Comparison of ENCODE assay signal across 8 cellular contexts in genomic region chr10:22230331-22230833, GRCh38. TPM values are rescaled to one million over a fixed set of nuclear protein-coding genes. Genes with fewer than 3 reads are reported as not detected.
A peak's percentile ranks its signal among the peaks of the same experiment; 100 is the strongest.
DNase-seq lines count a peak whose midpoint lies in the region; ATAC-seq and TF ChIP-seq lines count a peak whose summit lies in the region.

No MANE protein-coding gene starts in this region.

- H3K79me2 ChIP-seq in osteoblast (ENCODE audit: insufficient read depth, low read length), result no peaks in the 10 kb centered on the region

- H3K4me3 ChIP-seq in BJ (ENCODE audit: low read depth, low read length) (peak overlapping the region; percentile 75), osteoblast (ENCODE audit: insufficient read depth, low read length) (peak overlapping the region; percentile 76)

- peaks cover 4% of the 10 kb centered on the region for H3K36me3 Mint-ChIP-seq in activated CD4-positive, alpha-beta memory T cell treated with anti-CD3 and anti-CD28 coated beads for 36 hours

- ATAC-seq in GM19467 (IDR thresholded peaks at IDR 0.05; ENCODE audit: unreplicated experiment) (peak; percentile 31), HG02973 (IDR thresholded peaks at IDR 0.05; ENCODE audit: unreplicated experiment) (no peak), GM21360 (IDR thresholded peaks at IDR 0.05; ENCODE audit: unreplicated experiment) (no peak)

- H3K36me3 ChIP-seq in BJ (ENCODE audit: control insufficient read depth, insufficient read depth, low read length) (no peaks in the 10 kb centered on the region), osteoblast (ENCODE audit: insufficient read depth, low read length) (no peaks in the 10 kb centered on the region)

- H3K9me3 Mint-ChIP-seq in activated CD4-positive, alpha-beta memory T cell treated with anti-CD3 and anti-CD28 coated beads for 36 hours, result peaks cover 3% of the 10 kb centered on the region

- peak overlapping the region; percentile 96 for H3K27ac Mint-ChIP-seq in activated CD4-positive, alpha-beta memory T cell treated with anti-CD3 and anti-CD28 coated beads for 36 hours

- no peak for TF ChIP-seq CTCF in BJ (IDR thresholded peaks at IDR 0.05; ENCODE audit: insufficient read depth, low read depth, low read length)
- TF ChIP-seq CTCF in osteoblast (IDR thresholded peaks at IDR 0.05; ENCODE audit: extremely low read depth, low read depth, low read length), result no peak

- DNase-seq in BJ (ENCODE audit: low read depth) (no peak), NCI-H345 (lab: John Stamatoyannopoulos, UW) (peak; percentile 69), fibroblast of the conjunctiva (ENCODE audit: low read depth) (peak; percentile 64), osteoblast (ENCODE audit: insufficient read length, low spot score, missing footprints) (peak; percentile 68)
- peak; percentile 52 for DNase-seq in activated CD4-positive, alpha-beta memory T cell treated with anti-CD3 and anti-CD28 coated beads for 36 hours

- H3K4me1 ChIP-seq in osteoblast (ENCODE audit: insufficient read depth, low read length), result peaks cover 9% of the 10 kb centered on the region

- POLR2A ChIA-PET in BJ (lab: Charles Lee), result no interaction called here
- POLR2A ChIA-PET in activated CD4-positive, alpha-beta memory T cell treated with anti-CD3 and anti-CD28 coated beads for 36 hours (lab: Charles Lee), result interaction anchor here (1.0 kb wide), 1 partner anchor 78 kb away, joined by 3 read pairs; no protein-coding TSS in a partner anchor

- H3K9me3 ChIP-seq in osteoblast (ENCODE audit: low read depth, low read length), result no peaks in the 10 kb centered on the region

- peak overlapping the region; percentile 88 for H3K4me2 ChIP-seq in osteoblast (ENCODE audit: insufficient read depth, low read length)

- CTCF ChIA-PET in BJ (lab: Yijun Ruan, JAX), result interaction anchor here (1.1 to 1.6 kb wide), 2 partner anchors 14 to 759 kb away, joined by 3 read pairs; no protein-coding TSS in a partner anchor
- CTCF ChIA-PET in activated CD4-positive, alpha-beta memory T cell treated with anti-CD3 and anti-CD28 coated beads for 36 hours (lab: Charles Lee), result interaction anchor here (0.7 to 4.1 kb wide), 4 partner anchors 14 to 393 kb away, joined by 3 to 20 read pairs (median 6); no protein-coding TSS in a partner anchor

- H2AFZ ChIP-seq in osteoblast (ENCODE audit: low read length), result peak overlapping the region; percentile 88

- H3K4me3 Mint-ChIP-seq in activated CD4-positive, alpha-beta memory T cell treated with anti-CD3 and anti-CD28 coated beads for 36 hours, result peak overlapping the region; percentile 77

- peaks cover 16% of the 10 kb centered on the region for H3K4me1 Mint-ChIP-seq in activated CD4-positive, alpha-beta memory T cell treated with anti-CD3 and anti-CD28 coated beads for 36 hours (ENCODE audit: low read depth)

- no peaks in the 10 kb centered on the region for H4K20me1 ChIP-seq in osteoblast (ENCODE audit: insufficient read depth, low read length)

- peak overlapping the region; percentile 32 for H3K27ac ChIP-seq in osteoblast (ENCODE audit: low read depth, low read length)

- H3K27me3 ChIP-seq in BJ (ENCODE audit: control insufficient read depth, insufficient read depth, low read length) (no peaks in the 10 kb centered on the region), osteoblast (ENCODE audit: insufficient read depth, low read length) (peaks cover under 1% of the 10 kb centered on the region)

- H3K27me3 Mint-ChIP-seq in activated CD4-positive, alpha-beta memory T cell treated with anti-CD3 and anti-CD28 coated beads for 36 hours, result peaks cover 7% of the 10 kb centered on the region

- intact Hi-C loops in activated CD4-positive, alpha-beta memory T cell treated with anti-CD3 and anti-CD28 coated beads for 36 hours (cut with micrococcal nuclease), result loop anchor here (1.0 kb wide), 1 partner anchor 204 kb away; no protein-coding TSS in a partner anchor

RNA-seq across cellular contexts. Expression of gene EBLN1, which starts 12.6 kb away (rescaled TPM):
- not detected in 2 replicates for polyA plus RNA-seq in BJ (2011; rRNA removed)
- not detected in 2 replicates for polyA minus RNA-seq in BJ (2011; rRNA and poly(A)+ RNA removed)
- total RNA-seq in activated CD4-positive, alpha-beta memory T cell treated with anti-CD3 and anti-CD28 coated beads for 36 hours, result not detected
- total RNA-seq in osteoblast, result not detected in 2 replicates
